11 cellular contexts compared by ENCODE assay signal in genomic region chr1:152308758-152309157, GRCh38. TPM values are rescaled to one million over a fixed set of nuclear protein-coding genes. Genes with fewer than 3 reads are reported as not detected.
DNase-seq lines count a peak whose midpoint lies in the region; ATAC-seq and TF ChIP-seq lines count a peak whose summit lies in the region.
"Not testable (repeated sequence)": the region's sequence is repeated elsewhere in the genome, so short reads cannot be mapped to it uniquely, and the experiment has no call there.
"Had no signal": no experiment of that assay in that cellular context is flagged by ENCODE, and none has a peak within 500 bp of the region (broad histone marks: within the 10 kb centered on the region; RNA-seq: fewer than 3 reads in every experiment).

No MANE protein-coding gene starts in this region.

- H3K36me3 Mint-ChIP-seq in natural killer cell, result not testable (repeated sequence)

- H3K4me1 Mint-ChIP-seq in natural killer cell, result not testable (repeated sequence)

- not testable (repeated sequence) for H3K9me3 ChIP-seq in upper lobe of right lung

- H3K27me3 Mint-ChIP-seq in natural killer cell (ENCODE audit: low read depth in 2 of 2), result not testable (repeated sequence)

- H3K27ac Mint-ChIP-seq in natural killer cell, result not testable (repeated sequence)

- not testable (repeated sequence) for H3K4me3 ChIP-seq in upper lobe of right lung

- H3K27ac ChIP-seq in upper lobe of right lung, result not testable (repeated sequence)

- H3K4me1 ChIP-seq in upper lobe of right lung, result not testable (repeated sequence)

- not testable (repeated sequence) for ATAC-seq in Right ventricle myocardium inferior, left ventricle myocardium superior, natural killer cell, upper lobe of right lung

- not testable (repeated sequence) for H3K4me3 Mint-ChIP-seq in natural killer cell

- not testable (repeated sequence) for H3K36me3 ChIP-seq in upper lobe of right lung

- intact Hi-C loops in Right ventricle myocardium inferior (cut with DNase I); left ventricle myocardium superior (cut with micrococcal nuclease); natural killer cell (cut with micrococcal nuclease); upper lobe of right lung (cut with DNase I): not testable (repeated sequence)

- peak; percentile 53 for DNase-seq in activated effector memory CD4-positive, alpha-beta T cell treated with anti-CD3 and anti-CD28 coated beads, Interleukin-2, amount 50 U/mL, for 16 hours
- DNase-seq in Right ventricle myocardium inferior (ENCODE audit: missing footprints) (peak; percentile 30), left ventricle myocardium superior (peak; percentile 18), natural killer cell (peak; percentile 8), upper lobe of right lung (peak; percentile 46)

- H3K27me3 ChIP-seq in upper lobe of right lung, result not testable (repeated sequence)

- not testable (repeated sequence) for TF ChIP-seq CTCF in natural killer cell (IDR thresholded peaks at IDR 0.05); upper lobe of right lung (IDR thresholded peaks at IDR 0.05)

- H3K9me3 Mint-ChIP-seq in natural killer cell, result not testable (repeated sequence)

RNA-seq across cellular contexts. Expression of gene FLG, which starts 16.3 kb away (rescaled TPM):
- total RNA-seq in Right ventricle myocardium inferior (not detected), left ventricle myocardium superior (not detected), natural killer cell (not detected), upper lobe of right lung (not detected)
- total RNA-seq: A172; B cell; Caco-2; Calu3; CD4-positive, alpha-beta T cell; CD8-positive, alpha-beta T cell had no signal

RNA-seq across cellular contexts. Expression of gene FLG2, which starts 51.0 kb away (rescaled TPM):
- total RNA-seq in Right ventricle myocardium inferior, result not detected
- total RNA-seq in left ventricle myocardium superior, result not detected
- total RNA-seq in natural killer cell, result not detected
- not detected for total RNA-seq in upper lobe of right lung
- total RNA-seq: A172; B cell; Caco-2; Calu3; CD4-positive, alpha-beta T cell; CD8-positive, alpha-beta T cell had no signal
